ENCODE assay signal across 8 cellular contexts in genomic region chr6:5260111-5260620, GRCh38. TPM values are rescaled to one million over a fixed set of nuclear protein-coding genes. Genes with fewer than 3 reads are reported as not detected.
DNase-seq lines count a peak whose midpoint lies in the region; ATAC-seq, FAIRE-seq and TF ChIP-seq lines count a peak whose summit lies in the region.

No MANE protein-coding gene starts in this region.

- no peak for TF ChIP-seq POLR2A in A549 (IDR thresholded peaks at IDR 0.05; ENCODE audit: low read length)

- FAIRE-seq in A549 (lab: Jason Lieb, UNC), result no peak

- CTCF ChIA-PET in A549 (lab: Yijun Ruan, JAX), result no interaction called here

- intact Hi-C loops in lower lobe of right lung (cut with DNase I), result no loop called here

- H3K27ac ChIP-seq in A549, result peak overlapping the region; percentile 95 to 96
- H3K27ac ChIP-seq in lower lobe of right lung, result peak overlapping the region; percentile 96

- TF ChIP-seq RAD21 in A549 (conservative IDR thresholded peaks at IDR 0.05 in 1 of 2, IDR thresholded peaks at IDR 0.05 in 1 of 2), result no peak

- no peaks in the 10 kb centered on the region for H3K9me3 ChIP-seq in A549
- no peaks in the 10 kb centered on the region for H3K9me3 ChIP-seq in lower lobe of right lung

- H3K4me1 ChIP-seq in A549, result peaks cover 9% of the 10 kb centered on the region
- peaks cover 27% of the 10 kb centered on the region for H3K4me1 ChIP-seq in lower lobe of right lung

- peak; percentile 73 to 79 for DNase-seq in A549 (ENCODE audit: low read depth in 1 of 2, low spot score in 1 of 2)
- DNase-seq in NCI-H2196 treated with DMSO at 0.1 percent for 48 hours (lab: John Stamatoyannopoulos, UW; ENCODE audit: unreplicated experiment), result peak; percentile 40
- DNase-seq in choroid plexus epithelial cell (ENCODE audit: low read depth), result peak; percentile 61
- DNase-seq in lower lobe of right lung, result peak; percentile 75
- peak; percentile 57 to 64 (median 63) for DNase-seq in stimulated activated CD4-positive, alpha-beta T cell treated with anti-CD3 and anti-CD28 coated beads, TNF-alpha, amount 100 ng/mL, for 4 hours (ENCODE audit: low read depth in 3 of 3)

- H3K36me3 ChIP-seq in lower lobe of right lung, result no peaks in the 10 kb centered on the region

- WGBS in A549 (ENCODE audit: missing lambda C conversion rate), result 3% methylated on average over 5 of the region's 22 CpGs

- peak overlapping the region; percentile 94 for H3K4me2 ChIP-seq in A549

- peak; percentile 86 to 88 for ATAC-seq in A549
- peak; percentile 61 for ATAC-seq in GM18519 (IDR thresholded peaks at IDR 0.05; ENCODE audit: low FRiP score, unreplicated experiment)
- peak; percentile 62 for ATAC-seq in HG03045 (IDR thresholded peaks at IDR 0.05; ENCODE audit: unreplicated experiment)
- ATAC-seq in activated CD4-positive, CD25-positive, alpha-beta regulatory T cell treated with anti-CD3 and anti-CD28 coated beads, Interleukin-2, amount 50 U/mL, for 24 hours, result peak; percentile 74
- peak; percentile 79 for ATAC-seq in lower lobe of right lung

- POLR2A ChIA-PET in A549 (lab: Yijun Ruan, JAX), result interaction anchor here (1.0 to 1.1 kb wide), 3 partner anchors 19 to 76 kb away, joined by 3 read pairs; no protein-coding TSS in a partner anchor

- H3K4me3 ChIP-seq in A549 (peak overlapping the region; percentile 92), choroid plexus epithelial cell (ENCODE audit: low read depth, low read length) (peak overlapping the region; percentile 96), lower lobe of right lung (peak overlapping the region; percentile 84)

- no peak for TF ChIP-seq EP300 in A549 (IDR thresholded peaks at IDR 0.05)

- TF ChIP-seq CTCF in A549 (IDR thresholded peaks at IDR 0.05), result no peak
- TF ChIP-seq CTCF in choroid plexus epithelial cell (conservative IDR thresholded peaks at IDR 0.05; ENCODE audit: low read depth, low read length), result no peak
- no peak for TF ChIP-seq CTCF in lower lobe of right lung (IDR thresholded peaks at IDR 0.05)

- no peaks in the 10 kb centered on the region for H3K27me3 ChIP-seq in lower lobe of right lung (ENCODE audit: low read depth)

TF ChIP-seq in A549, 52 proteins besides CTCF, POLR2A, EP300 and RAD21:
- TF ChIP-seq TFCP2L1 (CRISPR knock-in tag; IDR thresholded peaks at IDR 0.05) (0 out of 2 replicates have a peak, but pooled peaks have one; percentile 29), MAX (IDR thresholded peaks at IDR 0.05) (peak; percentile 5; the same call in 1 of the 2 replicates), MYC (IDR thresholded peaks at IDR 0.05; ENCODE audit: borderline replicate concordance, low read length) (0 out of 2 replicates have a peak, but pooled peaks have one; percentile 29), SREBF2 (IDR thresholded peaks at IDR 0.05) (no peak), CEBPB (IDR thresholded peaks at IDR 0.05) (no peak)

RNA-seq across cellular contexts. Expression of gene LYRM4, which starts 0.6 kb away (rescaled TPM):
- polyA plus RNA-seq in A549 (2011; rRNA removed) (43.3 and 47.6 TPM in 2 replicates), A549 (2017; fragmentation: RNase III; extraction: RNeasy Plus Mini Kit Qiagen cat#74134 plus additional on column Dnase treatment) (24.4 to 26.0 TPM (median 25.6 TPM) in 3 replicates)
- 30.7 and 31.4 TPM in 2 replicates for polyA plus RNA-seq in A549 (2012; cell fraction: cytosol; rRNA removed)
- polyA plus RNA-seq in A549 (2012; cell fraction: nucleus; rRNA removed), result 12.2 and 18.1 TPM in 2 replicates
- 19.1 and 24.2 TPM in 2 replicates for polyA minus RNA-seq in A549 (2011; rRNA and poly(A)+ RNA removed)
- 22.4 TPM for total RNA-seq in lower lobe of right lung

RNA-seq across cellular contexts. Expression of gene FARS2, which starts 1.1 kb away (rescaled TPM):
- polyA plus RNA-seq in A549 (2011; rRNA removed), result 17.5 and 17.9 TPM in 2 replicates
- 14.7 and 15.1 TPM in 2 replicates for polyA plus RNA-seq in A549 (2012; cell fraction: cytosol; rRNA removed)
- 15.0 and 15.9 TPM in 2 replicates for polyA plus RNA-seq in A549 (2012; cell fraction: nucleus; rRNA removed)
- polyA plus RNA-seq in A549 (2017; fragmentation: RNase III; extraction: RNeasy Plus Mini Kit Qiagen cat#74134 plus additional on column Dnase treatment), result 12.6 to 13.6 TPM (median 12.9 TPM) in 3 replicates
- 43.9 and 47.7 TPM in 2 replicates for polyA minus RNA-seq in A549 (2011; rRNA and poly(A)+ RNA removed)
- total RNA-seq in lower lobe of right lung, result 17.0 TPM

Comparison
In these comparisons a context has a peak if more than half of its experiments do, and no peak if none do; other contexts are left out.
1. Peak in every context shown above with its lines: DNase-seq, ATAC-seq, H3K4me3 ChIP-seq and H3K27ac ChIP-seq.